21 cellular contexts compared by ENCODE assay signal in the genomic region with DNA sequence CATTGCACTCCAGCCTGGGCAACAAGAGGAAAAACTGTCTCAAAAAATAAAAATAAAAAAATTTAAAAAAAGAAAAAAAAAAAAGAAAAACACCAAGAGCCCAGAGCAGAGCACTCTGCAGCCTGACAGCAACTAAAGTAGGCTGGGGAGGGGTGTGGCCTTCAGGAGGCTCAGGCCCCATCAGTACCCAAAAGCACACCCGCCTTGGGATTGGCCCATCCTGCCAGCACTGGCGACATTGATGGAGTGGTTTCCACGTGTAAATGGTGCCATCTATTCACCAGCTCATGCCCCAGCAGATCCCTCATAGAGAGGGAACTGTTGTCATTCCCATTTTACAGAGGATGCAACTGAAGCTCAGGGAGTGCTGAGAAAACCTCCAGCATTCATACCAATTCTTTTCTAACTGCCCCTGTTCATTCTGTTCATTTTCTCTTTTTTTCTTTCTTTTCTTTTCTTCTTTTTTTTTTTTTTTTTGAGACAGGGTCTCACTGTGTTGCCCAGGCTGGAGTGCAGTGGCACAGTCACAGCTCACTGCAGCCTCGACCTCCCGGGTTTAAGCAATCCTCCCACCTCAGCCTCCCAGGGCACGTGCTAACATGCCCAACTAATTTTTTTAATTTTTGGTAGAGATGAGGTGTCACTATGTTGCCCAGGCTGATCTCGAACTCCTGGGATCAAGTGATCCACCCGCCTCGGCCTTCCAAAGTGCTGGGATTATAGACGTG.
"Had no signal": no experiment of that assay in that cellular context is flagged by ENCODE, and none has a peak within 500 bp of the region (broad histone marks: within the 10 kb centered on the region; RNA-seq: fewer than 3 reads in every experiment).

No MANE protein-coding gene starts in this region.

- H3K4me1 Mint-ChIP-seq: stimulated activated memory B cell treated with anti-CD40 and anti-IgM and Interleukin-4, amounts not matched to agents 10 μg/mL and 1 μg/mL and 100 μg/mL, for 72 hours had no signal

- DNase-seq: activated CD4-positive, alpha-beta T cell treated with anti-CD3 and anti-CD28 coated beads, Interleukin-2, amount 50 U/mL, for 1 hour; activated CD8-positive, alpha-beta memory T cell treated with anti-CD3 and anti-CD28 coated beads for 24 hours; activated gamma-delta T cell treated with Interleukin-2 at 50 U/mL for 16 hours; activated naive CD8-positive, alpha-beta T cell treated with anti-CD3 and anti-CD28 coated beads for 36 hours; amygdala; cerebellar nuclear complex; dermis blood vessel endothelial cell; heart right ventricle; left colon; lower lobe of right lung; midbrain; naive thymus-derived CD4-positive, alpha-beta T cell; stimulated activated CD4-positive, alpha-beta T cell treated with anti-CD3 and anti-CD28 coated beads, Interleukin-2, amount 100 ng/mL, for 48 hours; T-helper 9 cell; thyroid gland; uterus had no signal

- H3K27ac ChIP-seq: lower lobe of right lung, neutrophil, thyroid gland had no signal

- ATAC-seq: activated CD4-positive, CD25-positive, alpha-beta regulatory T cell treated with anti-CD3 and anti-CD28 coated beads, Interleukin-2, amount 50 U/mL, for 24 hours; left colon; lower lobe of right lung; naive thymus-derived CD4-positive, alpha-beta T cell; stimulated activated memory B cell treated with anti-CD40 and anti-IgM and Interleukin-4, amounts not matched to agents 10 μg/mL and 1 μg/mL and 100 μg/mL, for 72 hours had no signal

- H3K9me3 Mint-ChIP-seq: activated naive CD8-positive, alpha-beta T cell treated with anti-CD3 and anti-CD28 coated beads for 36 hours; naive thymus-derived CD4-positive, alpha-beta T cell; stimulated activated memory B cell treated with anti-CD40 and anti-IgM and Interleukin-4, amounts not matched to agents 10 μg/mL and 1 μg/mL and 100 μg/mL, for 72 hours had no signal

- H3K27me3 Mint-ChIP-seq: activated naive CD8-positive, alpha-beta T cell treated with anti-CD3 and anti-CD28 coated beads for 36 hours; naive thymus-derived CD4-positive, alpha-beta T cell; stimulated activated memory B cell treated with anti-CD40 and anti-IgM and Interleukin-4, amounts not matched to agents 10 μg/mL and 1 μg/mL and 100 μg/mL, for 72 hours had no signal

- FAIRE-seq: frontal cortex had no signal

- H3K36me3 Mint-ChIP-seq: activated naive CD8-positive, alpha-beta T cell treated with anti-CD3 and anti-CD28 coated beads for 36 hours; naive thymus-derived CD4-positive, alpha-beta T cell; stimulated activated memory B cell treated with anti-CD40 and anti-IgM and Interleukin-4, amounts not matched to agents 10 μg/mL and 1 μg/mL and 100 μg/mL, for 72 hours had no signal

- H3K36me3 ChIP-seq: heart right ventricle, lower lobe of right lung, neutrophil, right atrium auricular region, thyroid gland, uterus had no signal

- H3K27me3 ChIP-seq: heart right ventricle, neutrophil, right atrium auricular region, thyroid gland, uterus had no signal

- H3K4me3 Mint-ChIP-seq: activated naive CD8-positive, alpha-beta T cell treated with anti-CD3 and anti-CD28 coated beads for 36 hours; naive thymus-derived CD4-positive, alpha-beta T cell; stimulated activated memory B cell treated with anti-CD40 and anti-IgM and Interleukin-4, amounts not matched to agents 10 μg/mL and 1 μg/mL and 100 μg/mL, for 72 hours had no signal

- H3K27ac Mint-ChIP-seq: activated naive CD8-positive, alpha-beta T cell treated with anti-CD3 and anti-CD28 coated beads for 36 hours; naive thymus-derived CD4-positive, alpha-beta T cell; stimulated activated memory B cell treated with anti-CD40 and anti-IgM and Interleukin-4, amounts not matched to agents 10 μg/mL and 1 μg/mL and 100 μg/mL, for 72 hours had no signal

- H3K4me3 ChIP-seq: heart right ventricle, lower lobe of right lung, right atrium auricular region, thyroid gland, uterus had no signal

- H3K9me3 ChIP-seq: heart right ventricle, lower lobe of right lung, neutrophil, right atrium auricular region, thyroid gland, uterus had no signal
